8 cellular contexts compared by ENCODE assay signal in the genomic region with DNA sequence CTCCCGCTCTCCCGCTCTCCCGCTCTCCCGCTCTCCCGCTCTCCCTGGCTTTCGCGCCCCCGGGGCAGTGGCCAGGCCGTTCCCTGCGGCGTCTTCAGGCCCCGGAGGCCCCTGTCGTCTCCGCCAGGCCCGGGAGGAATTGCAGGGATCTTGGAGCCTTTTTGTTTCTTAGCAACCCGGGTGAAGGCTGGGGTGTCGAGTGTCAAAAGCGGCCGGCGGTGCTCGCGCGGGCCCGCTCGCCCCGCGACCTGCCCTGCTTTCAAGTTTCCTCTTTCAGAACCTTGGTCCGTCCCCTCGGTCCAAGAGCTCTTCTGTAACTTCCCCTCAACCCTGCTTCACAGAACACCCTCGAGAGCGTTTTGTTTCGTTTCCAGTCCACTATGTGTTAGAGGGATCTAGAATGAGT. TPM values are rescaled to one million over a fixed set of nuclear protein-coding genes. Genes with fewer than 3 reads are reported as not detected.
DNase-seq lines count a peak whose midpoint lies in the region; ATAC-seq and TF ChIP-seq lines count a peak whose summit lies in the region.

No MANE protein-coding gene starts in this region.

- H2BK12ac ChIP-seq in neuronal stem cell (ENCODE audit: low read length): no peak overlapping the region

- peak overlapping the region; percentile 41; the same call in 1 of the 2 replicates for H3K27ac ChIP-seq in PC-9
- H3K27ac ChIP-seq in neuronal stem cell (replicated peaks; ENCODE audit: low read length): peak overlapping the region; percentile 86
- H3K27ac ChIP-seq in uterus: peak overlapping the region; percentile 99

- H2AFZ ChIP-seq in PC-9 (peak overlapping the region; percentile 76; the same call in 1 of the 2 replicates), neuronal stem cell (ENCODE audit: low read length) (peak overlapping the region; percentile 98)

- H3K14ac ChIP-seq in neuronal stem cell (ENCODE audit: low read length): peak overlapping the region; percentile 67

- no peak overlapping the region for H4K8ac ChIP-seq in neuronal stem cell (ENCODE audit: low read depth, low read length)

- H2BK5ac ChIP-seq in neuronal stem cell (ENCODE audit: low read length): peak overlapping the region; percentile 84

- peak overlapping the region; percentile 98 for H3K27ac Mint-ChIP-seq in activated naive CD4-positive, alpha-beta T cell treated with anti-CD3 and anti-CD28 coated beads, Interleukin-2, amount 50 U/mL, for 72 hours

- peak overlapping the region; percentile 66 for H3K9ac ChIP-seq in neuronal stem cell (ENCODE audit: low read depth, low read length, poor library complexity)

- WGBS in neuronal stem cell (ENCODE audit: extremely low coverage in 2 of 2, insufficient read length in 2 of 2, insufficient replicate concordance in 1 of 2), 2 donors: no CpG with 5 or more reads among the region's 32 CpGs

- no TSS peak for BruUV-seq in PC-9 (replicated peaks; lab: Mats Ljungman, UMichigan)

- intact Hi-C loops in PC-9 (cut with micrococcal nuclease; ENCODE audit: unreplicated experiment): loop anchor here (5.0 kb wide), 1 partner anchor 151 kb away; a partner anchor contains a TSS
- intact Hi-C loops in uterus (cut with DNase I; ENCODE audit: low total_unique reads): no loop called here

- no peak overlapping the region for H2BK15ac ChIP-seq in neuronal stem cell (ENCODE audit: low read length)

- H3K27me3 ChIP-seq in PC-9 (ENCODE audit: insufficient read depth, low read depth): no peaks in the 10 kb centered on the region
- H3K27me3 ChIP-seq in neuronal stem cell (ENCODE audit: control insufficient read depth in 3 of 3, insufficient read depth in 3 of 3, low read depth in 1 of 3, low read length in 3 of 3): no peaks in the 10 kb centered on the region
- H3K27me3 ChIP-seq in uterus: no peaks in the 10 kb centered on the region

- no peaks in the 10 kb centered on the region for H3K79me1 ChIP-seq in neuronal stem cell (ENCODE audit: low read depth, low read length)

- no peak overlapping the region for H2AK5ac ChIP-seq in neuronal stem cell (ENCODE audit: low read depth, low read length)

- H3K18ac ChIP-seq in neuronal stem cell (ENCODE audit: low read length): peak overlapping the region; percentile 94

- H3K23ac ChIP-seq in neuronal stem cell (ENCODE audit: low read depth, low read length, poor library complexity): no peak overlapping the region

- CTCF ChIA-PET in PC-9 (lab: Charles Lee): no interaction called here

- H3K9me3 ChIP-seq in PC-9 (ENCODE audit: insufficient read depth, low read depth) (no peaks in the 10 kb centered on the region), neuronal stem cell (replicated peaks in 1 of 2; ENCODE audit: control insufficient read depth in 2 of 2, insufficient read depth in 1 of 2, low read depth in 1 of 2, low read length in 2 of 2) (peaks cover 0 to 4% of the 10 kb centered on the region in 2 donors), uterus (no peaks in the 10 kb centered on the region)

- H3K9me2 ChIP-seq in PC-9 (ENCODE audit: insufficient read depth): no peaks in the 10 kb centered on the region

- no peaks in the 10 kb centered on the region for H3K4me1 ChIP-seq in PC-9 (replicated peaks; ENCODE audit: insufficient read depth)
- peaks cover 2% of the 10 kb centered on the region in 2 donors for H3K4me1 ChIP-seq in neuronal stem cell (ENCODE audit: control insufficient read depth in 2 of 2, insufficient read depth in 1 of 2, low read depth in 1 of 2, low read length in 2 of 2)
- no peaks in the 10 kb centered on the region for H3K4me1 ChIP-seq in uterus

- H3K4me2 ChIP-seq in PC-9 (peak overlapping the region; percentile 83), neuronal stem cell (ENCODE audit: insufficient read depth, low read length, poor library complexity, severe bottlenecking) (peak overlapping the region; percentile 65)

- H3K79me2 ChIP-seq in PC-9 (ENCODE audit: low read depth): peaks cover 53% of the 10 kb centered on the region

- ATAC-seq in GM19438 (IDR thresholded peaks at IDR 0.05; ENCODE audit: low read depth, unreplicated experiment) (peak; percentile 25), HG03521 (IDR thresholded peaks at IDR 0.05; ENCODE audit: unreplicated experiment) (peak; percentile 25)
- ATAC-seq in activated naive CD4-positive, alpha-beta T cell treated with anti-CD3 and anti-CD28 coated beads, Interleukin-2, amount 50 U/mL, for 72 hours: no peak

- POLR2A ChIA-PET in PC-9 (lab: Charles Lee; ENCODE audit: unreplicated experiment): no interaction called here

- TF ChIP-seq POLR2A in uterus (IDR thresholded peaks at IDR 0.05): no peak

- H3K4me3 ChIP-seq in PC-9 (peak overlapping the region; percentile 75), neuronal stem cell (ENCODE audit: low read length in 2 of 2) (peak overlapping the region; percentile 95 to 99), uterus (peak overlapping the region; percentile 78 to 82)

- DNase-seq in COR-L47 (lab: John Stamatoyannopoulos, UW): peak; percentile 57
- DNase-seq in PC-9: peak in 1 of 2 experiments; percentile 26
- DNase-seq in activated naive CD4-positive, alpha-beta T cell treated with anti-CD3 and anti-CD28 coated beads, Interleukin-2, amount 50 U/mL, for 72 hours (ENCODE audit: low spot score in 2 of 2): peak; percentile 36 to 62
- peak; percentile 51 for DNase-seq in globus pallidus (ENCODE audit: low spot score)
- peak; percentile 53 for DNase-seq in neuronal stem cell (ENCODE audit: low spot score)
- peak; percentile 36 to 44 for DNase-seq in uterus

- H3K9me3 Mint-ChIP-seq in activated naive CD4-positive, alpha-beta T cell treated with anti-CD3 and anti-CD28 coated beads, Interleukin-2, amount 50 U/mL, for 72 hours: no peaks in the 10 kb centered on the region

- H4K20me1 ChIP-seq in PC-9 (ENCODE audit: insufficient read depth): peaks cover 4% of the 10 kb centered on the region; the same call in 1 of the 2 replicates

- peaks cover 5% of the 10 kb centered on the region; the same call in 1 of the 2 replicates for H3F3A ChIP-seq in PC-9 (ENCODE audit: insufficient read depth, low read depth)

- H3K36me3 ChIP-seq in PC-9 (ENCODE audit: low read depth): no peaks in the 10 kb centered on the region
- peaks cover 0 to 41% of the 10 kb centered on the region in 2 donors for H3K36me3 ChIP-seq in neuronal stem cell (replicated peaks in 1 of 2; ENCODE audit: control insufficient read depth in 2 of 2, insufficient read depth in 2 of 2, low read length in 2 of 2)
- no peaks in the 10 kb centered on the region for H3K36me3 ChIP-seq in uterus

- no peak overlapping the region for H4K91ac ChIP-seq in neuronal stem cell (ENCODE audit: low read depth, low read length, poor library complexity)

- TF ChIP-seq CTCF in PC-9 (conservative IDR thresholded peaks at IDR 0.05): no peak
- TF ChIP-seq CTCF in uterus (IDR thresholded peaks at IDR 0.05): peak in 1 of 4 experiments; percentile 4

- H2BK120ac ChIP-seq in neuronal stem cell (ENCODE audit: low read depth, low read length): peak overlapping the region; percentile 64

- H3K36me3 Mint-ChIP-seq in activated naive CD4-positive, alpha-beta T cell treated with anti-CD3 and anti-CD28 coated beads, Interleukin-2, amount 50 U/mL, for 72 hours: peaks cover 22 to 34% of the 10 kb centered on the region in 2 donors

- no peak overlapping the region for H3K4ac ChIP-seq in neuronal stem cell (ENCODE audit: low read length)

RNA-seq across cellular contexts. Expression of a gene that starts 1.4 kb away (rescaled TPM):
- 21.5 and 24.1 TPM in 2 replicates for total RNA-seq in PC-9 (2021)
- total RNA-seq in activated naive CD4-positive, alpha-beta T cell treated with anti-CD3 and anti-CD28 coated beads, Interleukin-2, amount 50 U/mL, for 72 hours: 10 to 100 TPM; 58.8 to 64.7 TPM
- 33.6 TPM for polyA plus RNA-seq in neuronal stem cell (2013, experiment 1 of 2)
- 34.8 TPM for polyA plus RNA-seq in neuronal stem cell (2013, experiment 2 of 2)
- total RNA-seq in uterus: 10 to 100 TPM; 23.8 to 94.8 (median 38.7) TPM

Comparison
In these comparisons a context has a peak if more than half of its experiments do, and no peak if none do; other contexts are left out.
1. ATAC-seq: peak in GM19438 (single experiment) and HG03521 (single experiment); none in activated naive CD4-positive, alpha-beta T cell treated with anti-CD3 and anti-CD28 coated beads, Interleukin-2, amount 50 U/mL, for 72 hours (0 of 2).
2. H3K27ac ChIP-seq: peak in every context shown above with its lines; median percentile 99 in uterus; 86 in neuronal stem cell; 41 in PC-9.
3. Peak in every context shown above with its lines, with median percentiles within 50 percentile points of each other: H3K4me3 ChIP-seq.